Comparison of ENCODE assay signal across 14 cellular contexts in genomic region chr12:52860102-52860838, GRCh38. TPM values are rescaled to one million over a fixed set of nuclear protein-coding genes. Genes with fewer than 3 reads are reported as not detected.
DNase-seq lines count a peak whose midpoint lies in the region; ATAC-seq and TF ChIP-seq lines count a peak whose summit lies in the region.
"Had no signal": no experiment of that assay in that cellular context is flagged by ENCODE, and none has a peak within 500 bp of the region (broad histone marks: within the 10 kb centered on the region; RNA-seq: fewer than 3 reads in every experiment).

No MANE protein-coding gene starts in this region.

- H3K4me1 ChIP-seq in HCT116 (ENCODE audit: control insufficient read depth in 1 of 2, insufficient read depth in 2 of 2, low read length in 2 of 2) (peaks cover 2 to 22% of the 10 kb centered on the region in 2 experiments; a peak in 3 of 4 replicates), RWPE2 (ENCODE audit: insufficient read depth, poor library complexity, severe bottlenecking) (peaks cover 29% of the 10 kb centered on the region), trophoblast cell (ENCODE audit: control insufficient read depth in 1 of 2, insufficient read depth in 2 of 2, low read length in 2 of 2) (no peaks in the 10 kb centered on the region), spleen (no peaks in the 10 kb centered on the region), uterus (no peaks in the 10 kb centered on the region)

- intact Hi-C loops in HCT116 (cut with micrococcal nuclease), result loop anchor here (10.0 kb wide), 1 partner anchor 145 kb away; no protein-coding TSS in a partner anchor
- intact Hi-C loops in spleen (cut with DNase I; ENCODE audit: low total_unique reads), result loop anchor here (5.0 kb wide), 1 partner anchor 278 kb away; no protein-coding TSS in a partner anchor
- intact Hi-C loops in uterus (cut with DNase I; ENCODE audit: low total_unique reads), result no loop called here

- H3K9me3 ChIP-seq in HCT116 (ENCODE audit: control insufficient read depth in 1 of 2, insufficient read depth in 1 of 2, low read depth in 1 of 2, low read length in 2 of 2) (no peaks in the 10 kb centered on the region), RWPE2 (ENCODE audit: severe bottlenecking) (no peaks in the 10 kb centered on the region), trophoblast cell (ENCODE audit: insufficient read depth, low read depth, low read length) (no peaks in the 10 kb centered on the region), spleen (no peaks in the 10 kb centered on the region), uterus (no peaks in the 10 kb centered on the region)

- no peaks in the 10 kb centered on the region for H3K9me2 ChIP-seq in HCT116 (ENCODE audit: insufficient read depth)

- no peaks in the 10 kb centered on the region for H3K79me2 ChIP-seq in HCT116 (ENCODE audit: insufficient read depth, low read length)
- H3K79me2 ChIP-seq in trophoblast cell (ENCODE audit: control insufficient read depth, insufficient read depth, low read length, poor library complexity), result no peaks in the 10 kb centered on the region

- no peak overlapping the region for H2BK12ac ChIP-seq in trophoblast cell (ENCODE audit: low read length)

- no peak overlapping the region for H2AK5ac ChIP-seq in trophoblast cell (ENCODE audit: low read length)

- H3K9ac ChIP-seq in HCT116 (ENCODE audit: low read length) (no peak overlapping the region), trophoblast cell (ENCODE audit: low read length) (no peak overlapping the region)

- H3K18ac ChIP-seq in trophoblast cell (ENCODE audit: low read length), result no peak overlapping the region

- H4K12ac ChIP-seq in trophoblast cell (ENCODE audit: low read depth, low read length), result no peak overlapping the region

- H3K23ac ChIP-seq in trophoblast cell (ENCODE audit: low read length), result no peak overlapping the region

- RAD21 ChIA-PET in HCT116 (lab: Charles Lee; ENCODE audit: low non-redundant PET in 1 of 2, low total read pairs in 2 of 2, uncharacterized antibody in 2 of 2, unreplicated experiment in 2 of 2), result no interaction called here

- H3K4me3 ChIP-seq in HCT116 (replicated peaks in 1 of 2; ENCODE audit: low read depth in 1 of 2, low read length in 2 of 2) (no peak overlapping the region), RWPE2 (ENCODE audit: severe bottlenecking) (no peak overlapping the region), fibroblast of pulmonary artery (replicated peaks; ENCODE audit: low read depth, low read length) (no peak overlapping the region), trophoblast cell (ENCODE audit: low read depth, low read length) (no peak overlapping the region), spleen (no peak overlapping the region), uterus (no peak overlapping the region)

- no peak overlapping the region for H2AFZ ChIP-seq in HCT116 (ENCODE audit: low read depth, low read length, poor library complexity, severe bottlenecking)
- H2AFZ ChIP-seq in trophoblast cell (ENCODE audit: insufficient read depth, low read length, poor library complexity), result no peak overlapping the region

- H4K20me1 ChIP-seq in HCT116 (ENCODE audit: insufficient read depth), result no peaks in the 10 kb centered on the region

- H3K79me1 ChIP-seq in trophoblast cell (ENCODE audit: low read length), result no peaks in the 10 kb centered on the region

- BruUV-seq in HCT116 (replicated peaks; lab: Mats Ljungman, UMichigan), result no TSS peak

- no peak overlapping the region for H2BK5ac ChIP-seq in trophoblast cell (ENCODE audit: low read depth, low read length, poor library complexity)

- no peak overlapping the region for H4K91ac ChIP-seq in trophoblast cell (ENCODE audit: low read depth, low read length)

- no peak overlapping the region for H3K27ac ChIP-seq in HCT116 (ENCODE audit: low read depth, low read length)
- peak overlapping the region; percentile 78 for H3K27ac ChIP-seq in RWPE2 (ENCODE audit: poor library complexity, severe bottlenecking)
- no peak overlapping the region for H3K27ac ChIP-seq in trophoblast cell (ENCODE audit: low read depth, low read length)
- no peak overlapping the region for H3K27ac ChIP-seq in spleen
- no peak overlapping the region for H3K27ac ChIP-seq in uterus

- CTCF ChIA-PET in HCT116 (lab: Charles Lee), result interaction anchor here (0.6 to 1.3 kb wide), 2 partner anchors 10 to 534 kb away, joined by 3 to 8 read pairs; no protein-coding TSS in a partner anchor

- H3K4ac ChIP-seq in trophoblast cell (ENCODE audit: low read depth, low read length), result no peak overlapping the region

- H4K8ac ChIP-seq in trophoblast cell (ENCODE audit: low read depth, low read length), result no peak overlapping the region

- H3K27me3 ChIP-seq in HCT116 (ENCODE audit: insufficient read depth, low read length) (no peaks in the 10 kb centered on the region), RWPE2 (ENCODE audit: insufficient read depth, poor library complexity, severe bottlenecking) (no peaks in the 10 kb centered on the region), trophoblast cell (ENCODE audit: insufficient read depth, low read length) (no peaks in the 10 kb centered on the region), spleen (replicated peaks in 1 of 7) (no peaks in the 10 kb centered on the region), uterus (no peaks in the 10 kb centered on the region)

- in situ Hi-C loops in GM13976 (cut with MboI; ENCODE audit: low sequenced_read_pairs, unreplicated experiment), result no loop called here

- DNase-seq in HCT116 (ENCODE audit: low read depth, low spot score) (no peak), RWPE2 (ENCODE audit: low spot score) (peak; percentile 83), fibroblast of pulmonary artery (ENCODE audit: low read depth) (peak; percentile 81), trophoblast cell (peak; percentile 51 to 74), spleen (no peak), GM13976 (ENCODE audit: low spot score) (no peak), uterus (no peak)
- DNase-seq: activated CD4-positive, CD25-positive, alpha-beta regulatory T cell treated with anti-CD3 and anti-CD28 coated beads, Interleukin-2, amount 50 U/mL, for 72 hours; cortex of kidney; NCI-H1105; stimulated activated naive CD4-positive, alpha-beta T cell treated with Interleukin-2 at 50 U/mL for 16 hours had no signal

- H3K4me2 ChIP-seq in HCT116 (ENCODE audit: low read length), result no peak overlapping the region
- no peak overlapping the region for H3K4me2 ChIP-seq in trophoblast cell (ENCODE audit: low read length)

- POLR2A ChIA-PET in HCT116 (lab: Charles Lee), result no interaction called here

- TF ChIP-seq RAD21 in HCT116 (IDR thresholded peaks at IDR 0.05; ENCODE audit: low read depth), result no peak

- WGBS in trophoblast cell (ENCODE audit: extremely low coverage, insufficient coverage, insufficient read length), result no CpG with 5 or more reads among the region's 6 CpGs
- 58 to 85% (median 71%) methylated on average over 6 of the region's 6 CpGs for WGBS in spleen, 5 donors

- no peak overlapping the region for H3K14ac ChIP-seq in trophoblast cell (ENCODE audit: low read length)

- no peak for TF ChIP-seq POLR2A in HCT116 (IDR thresholded peaks at IDR 0.05; ENCODE audit: borderline replicate concordance, extremely low read depth, insufficient read depth, insufficient read length)
- no peak for TF ChIP-seq POLR2A in spleen (IDR thresholded peaks at IDR 0.05)
- TF ChIP-seq POLR2A in uterus (IDR thresholded peaks at IDR 0.05), result no peak

- peak; percentile 61; the same call in 1 of the 2 replicates for ATAC-seq in HCT116
- ATAC-seq in RWPE2 (ENCODE audit: low read depth), result peak; percentile 94
- ATAC-seq in GM21515 (IDR thresholded peaks at IDR 0.05; ENCODE audit: unreplicated experiment), result no peak
- ATAC-seq: natural killer cell treated with Interleukin-12 subunit alpha and Interleukin-12 subunit beta and Interleukin-15 and Interleukin-18, amount 100 ng/mL, for 72 hours had no signal

- TF ChIP-seq CTCF in HCT116 (IDR thresholded peaks at IDR 0.05 in 2 of 3, conservative IDR thresholded peaks at IDR 0.05 in 1 of 3; ENCODE audit: borderline replicate concordance in 1 of 3, insufficient read depth in 1 of 3, low read depth in 2 of 3, low read length in 2 of 3) (no peak), RWPE2 (IDR thresholded peaks at IDR 0.05; ENCODE audit: poor library complexity, severe bottlenecking) (no peak), fibroblast of pulmonary artery (IDR thresholded peaks at IDR 0.05; ENCODE audit: low read length, missing control alignments) (no peak), spleen (IDR thresholded peaks at IDR 0.05 in 8 of 11, conservative IDR thresholded peaks at IDR 0.05 in 3 of 11) (no peak), GM13976 (IDR thresholded peaks at IDR 0.05; ENCODE audit: borderline replicate concordance, control extremely low read depth, extremely low read depth, insufficient read depth, missing control alignments) (no peak), uterus (IDR thresholded peaks at IDR 0.05) (no peak)

- H3K36me3 ChIP-seq in HCT116 (ENCODE audit: control insufficient read depth in 1 of 2, insufficient read depth in 2 of 2, low read length in 2 of 2), result no peaks in the 10 kb centered on the region
- H3K36me3 ChIP-seq in RWPE2 (ENCODE audit: low read depth), result no peaks in the 10 kb centered on the region
- H3K36me3 ChIP-seq in trophoblast cell (ENCODE audit: control insufficient read depth in 1 of 2, insufficient read depth in 2 of 2, low read length in 2 of 2), result no peaks in the 10 kb centered on the region
- H3K36me3 ChIP-seq in spleen, result no peaks in the 10 kb centered on the region
- H3K36me3 ChIP-seq in uterus, result no peaks in the 10 kb centered on the region

- H2BK120ac ChIP-seq in trophoblast cell (ENCODE audit: insufficient read depth, low read length, poor library complexity), result no peak overlapping the region

TF ChIP-seq in HCT116, 20 proteins besides CTCF, POLR2A, EP300 and RAD21 (continues in another document):
- TF ChIP-seq EZH2phosphoT487 (IDR thresholded peaks at IDR 0.05; ENCODE audit: borderline replicate concordance), result no peak

RNA-seq across cellular contexts. Expression of gene KRT78, which starts 11.5 kb away (rescaled TPM):
- total RNA-seq in HCT116 (2021; ENCODE audit: unreplicated experiment), result not detected
- polyA plus RNA-seq in HCT116 (2012), result 0.06 TPM in 1 of 2 replicates, not detected in the other
- polyA plus RNA-seq in trophoblast cell (2013), result 0.10 TPM in 1 of 2 replicates, not detected in the other
- total RNA-seq in spleen, result not detected
- polyA plus RNA-seq in spleen, result under 1 TPM in 2 of 3 donors, not detected in 1; 0.24 to 0.83 TPM
- not detected for total RNA-seq in uterus
- total RNA-seq: H1; natural killer cell treated with Interleukin-12 subunit alpha and Interleukin-12 subunit beta and Interleukin-15 and Interleukin-18, amount 100 ng/mL, for 72 hours had no signal
- polyA plus RNA-seq: H1 had no signal

RNA-seq across cellular contexts. Expression of gene KRT79, which starts 26.2 kb away (rescaled TPM):
- total RNA-seq in HCT116 (2021; ENCODE audit: unreplicated experiment) (not detected), spleen (under 1 TPM in 1 of 7 donors, not detected in 6; 0.37 TPM), uterus (not detected)
- polyA plus RNA-seq in HCT116 (2012), result not detected in 2 replicates
- polyA plus RNA-seq in trophoblast cell (2013), result not detected in 2 replicates
- under 1 TPM in 2 of 3 donors, not detected in 1; 0.15 to 0.19 TPM for polyA plus RNA-seq in spleen
- total RNA-seq: H1; natural killer cell treated with Interleukin-12 subunit alpha and Interleukin-12 subunit beta and Interleukin-15 and Interleukin-18, amount 100 ng/mL, for 72 hours had no signal
- polyA plus RNA-seq: H1 had no signal

RNA-seq across cellular contexts. Expression of gene KRT8, which starts 44.6 kb away (rescaled TPM):
- 1,655 TPM for total RNA-seq in HCT116 (2021; ENCODE audit: unreplicated experiment)
- polyA plus RNA-seq in HCT116 (2012), result 1,805 and 2,066 TPM in 2 replicates
- polyA plus RNA-seq in trophoblast cell (2013), result 5,322 and 5,443 TPM in 2 replicates
- 10 to 100 TPM in 6 of 7 donors, 1 to 10 TPM in 1; 10.0 to 23.1 (median 18.6) TPM for total RNA-seq in spleen
- polyA plus RNA-seq in spleen, result 10 to 100 TPM; 16.3 to 21.8 (median 19.3) TPM
- 10 to 100 TPM in 3 of 4 donors, 1 to 10 TPM in 1; 9.1 to 46.2 (median 36.5) TPM for total RNA-seq in uterus

RNA-seq across cellular contexts. Expression of gene KRT4, which starts 46.4 kb away (rescaled TPM):
- total RNA-seq in HCT116 (2021; ENCODE audit: unreplicated experiment), result not detected
- 0.02 and 0.03 TPM in 2 replicates for polyA plus RNA-seq in HCT116 (2012)
- not detected in 2 replicates for polyA plus RNA-seq in trophoblast cell (2013)
- under 1 TPM in 1 of 7 donors, not detected in 6; 0.37 TPM for total RNA-seq in spleen
- polyA plus RNA-seq in spleen, result 1 to 10 TPM in 2 of 3 donors, under 1 TPM in 1; 0.55 to 3.4 (median 1.4) TPM
- total RNA-seq in uterus, result not detected
- total RNA-seq: H1; natural killer cell treated with Interleukin-12 subunit alpha and Interleukin-12 subunit beta and Interleukin-15 and Interleukin-18, amount 100 ng/mL, for 72 hours had no signal
- polyA plus RNA-seq: H1 had no signal

Comparison
In these comparisons a context has a peak if more than half of its experiments do, and no peak if none do; other contexts are left out.
1. DNase-seq: peak in RWPE2 (single experiment), fibroblast of pulmonary artery (single experiment) and trophoblast cell (2 of 2); none in HCT116 (single experiment), spleen (single experiment), GM13976 (single experiment) and uterus (0 of 2).
2. RNA of gene KRT8, which starts 44.6 kb away (total RNA-seq): 1,655 TPM in HCT116 (single experiment); 9.1 to 46.2 TPM in uterus and 10.0 to 23.1 TPM in spleen; every median in the first group is over 10 times any median in the second.